In the genomic region with DNA sequence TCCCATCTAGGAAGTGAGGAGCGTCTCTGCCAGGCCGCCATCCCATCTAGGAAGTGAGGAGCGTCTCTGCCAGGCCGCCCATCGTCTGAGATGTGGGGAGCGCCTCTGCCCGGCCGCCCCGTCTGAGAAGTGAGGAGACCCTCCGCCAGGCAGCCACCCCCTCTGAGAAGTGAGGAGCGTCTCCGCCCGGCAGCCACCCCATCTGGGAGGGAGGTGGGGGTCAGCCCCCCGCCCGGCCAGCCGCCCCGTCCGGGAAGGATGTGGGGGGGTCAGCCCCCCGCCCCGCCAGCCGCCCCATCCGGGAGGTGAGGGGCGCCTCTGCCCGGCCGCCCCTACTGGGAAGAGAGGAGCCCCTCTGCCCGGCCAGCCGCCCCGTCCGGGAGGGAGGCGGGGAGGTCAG, we compare ENCODE assay signal across 11 cellular contexts. TPM values are rescaled to one million over a fixed set of nuclear protein-coding genes. Genes with fewer than 3 reads are reported as not detected.
"Had no signal": no experiment of that assay in that cellular context is flagged by ENCODE, and none has a peak within 500 bp of the region (broad histone marks: within the 10 kb centered on the region; RNA-seq: fewer than 3 reads in every experiment).

No MANE protein-coding gene starts in this region.

RNA-seq across cellular contexts. Expression of gene ADIPOQ, which starts 31.3 kb away (rescaled TPM):
- total RNA-seq: activated naive CD4-positive, alpha-beta T cell treated with anti-CD3 and anti-CD28 coated beads for 36 hours; activated naive CD4-positive, alpha-beta T cell treated with anti-CD3 and anti-CD28 coated beads, Interleukin-2, amount 50 U/mL, for 72 hours; activated naive CD8-positive, alpha-beta T cell treated with anti-CD3 and anti-CD28 coated beads for 36 hours; activated naive CD8-positive, alpha-beta T cell treated with anti-CD3 and anti-CD28 coated beads, Interleukin-2, amount 10 ng/mL, durations not matched to agents 7 days and 5 days; activated T-cell treated with anti-CD3 and anti-CD28 coated beads, Interleukin-2, amount 50 U/mL, for 4 hours; activated T-helper 1 cell treated with anti-CD3 and anti-CD28 coated beads, Interleukin-12 subunit alpha, Interleukin-12 subunit beta, Interleukin-2, Interleukin-4 antibody, amounts not matched to agents 30 ng/mL and 10 ng/mL and 1 ng/mL, durations not matched to agents 14 hours and 24 hours and 36 hours; activated T-helper 17 cell treated with anti-CD3 and anti-CD28 coated beads, Interleukin-2, amount 50 U/mL, for 72 hours; activated T-helper 2 cell treated with anti-CD3 and anti-CD28 coated beads, Interferon-gamma antibody, Interleukin-2, Interleukin-4, amounts not matched to agents 10 μg/mL and 5 μg/mL and 100 μg/mL, durations not matched to agents 14 hours and 24 hours and 36 hours; astrocyte; bronchial epithelial cell; cardiac muscle cell had no signal
